ENCODE assay signal across 8 cellular contexts in genomic region chr1:226061793-226062557, GRCh38. TPM values are rescaled to one million over a fixed set of nuclear protein-coding genes. Genes with fewer than 3 reads are reported as not detected.
DNase-seq lines count a peak whose midpoint lies in the region; ATAC-seq and TF ChIP-seq lines count a peak whose summit lies in the region.

No MANE protein-coding gene starts in this region.

- peak overlapping the region; percentile 73 for H3K27ac Mint-ChIP-seq in activated CD4-positive, alpha-beta T cell treated with anti-CD3 and anti-CD28 coated beads for 36 hours

- H3K4me1 Mint-ChIP-seq in activated CD4-positive, alpha-beta T cell treated with anti-CD3 and anti-CD28 coated beads for 36 hours = peaks cover 27% of the 10 kb centered on the region

- H3K9me3 Mint-ChIP-seq in activated CD4-positive, alpha-beta T cell treated with anti-CD3 and anti-CD28 coated beads for 36 hours (ENCODE audit: low read depth) = no peaks in the 10 kb centered on the region

- CTCF ChIA-PET in BJ (lab: Yijun Ruan, JAX) = interaction anchor here (1.2 to 2.7 kb wide), 9 partner anchors 11 to 595 kb away, joined by 3 to 11 read pairs (median 5); no protein-coding TSS in a partner anchor
- CTCF ChIA-PET in activated CD4-positive, alpha-beta T cell treated with anti-CD3 and anti-CD28 coated beads for 36 hours (lab: Charles Lee) = interaction anchor here (0.6 to 1.3 kb wide), 6 partner anchors 38 to 284 kb away, joined by 3 to 6 read pairs (median 4); no protein-coding TSS in a partner anchor

- peaks cover 42% of the 10 kb centered on the region for H3K4me1 ChIP-seq in lower lobe of right lung

- TF ChIP-seq CTCF in BJ (IDR thresholded peaks at IDR 0.05; ENCODE audit: insufficient read depth, low read depth, low read length) (no peak), lower lobe of right lung (IDR thresholded peaks at IDR 0.05) (no peak)

- POLR2A ChIA-PET in BJ (lab: Charles Lee) = interaction anchor here (0.6 to 1.0 kb wide), 2 partner anchors 9 to 61 kb away, joined by 3 to 4 read pairs; no protein-coding TSS in a partner anchor
- POLR2A ChIA-PET in activated CD4-positive, alpha-beta T cell treated with anti-CD3 and anti-CD28 coated beads for 36 hours (lab: Charles Lee) = interaction anchor here (0.5 to 2.3 kb wide), 13 partner anchors 11 to 878 kb away, joined by 3 to 34 read pairs (median 4); partner anchors contain the start of genes COQ8A, PYCR2 and SDE2

- intact Hi-C loops in activated CD4-positive, alpha-beta T cell treated with anti-CD3 and anti-CD28 coated beads for 36 hours (cut with DNase I, micrococcal nuclease) = loop anchor here (1.0 to 10.0 kb wide), 16 partner anchors 48 to 673 kb away; partner anchors contain the start of genes ACBD3 (in 2 of the 2), SDE2 (in 2 of the 2), SRP9 (in 2 of the 2) and ITPKB (in 1 of the 2)
- intact Hi-C loops in lower lobe of right lung (cut with DNase I) = loop anchor here (5.0 kb wide), 1 partner anchor 60 kb away; no protein-coding TSS in a partner anchor

- H3K36me3 ChIP-seq in BJ (ENCODE audit: control insufficient read depth, insufficient read depth, low read length) (no peaks in the 10 kb centered on the region; the same call in 1 of the 2 replicates), lower lobe of right lung (peaks cover 26% of the 10 kb centered on the region)

- no peaks in the 10 kb centered on the region for H3K27me3 Mint-ChIP-seq in activated CD4-positive, alpha-beta T cell treated with anti-CD3 and anti-CD28 coated beads for 36 hours

- peaks cover 37% of the 10 kb centered on the region for H3K36me3 Mint-ChIP-seq in activated CD4-positive, alpha-beta T cell treated with anti-CD3 and anti-CD28 coated beads for 36 hours (ENCODE audit: low read depth)

- H3K4me3 Mint-ChIP-seq in activated CD4-positive, alpha-beta T cell treated with anti-CD3 and anti-CD28 coated beads for 36 hours = peak overlapping the region; percentile 97

- DNase-seq in BJ (ENCODE audit: low read depth) (no peak), NCI-H2107 treated with DMSO at 0.1 percent for 48 hours (lab: John Stamatoyannopoulos, UW; ENCODE audit: unreplicated experiment) (peak; percentile 38), lower lobe of right lung (peak; percentile 88)
- peak; percentile 59 for DNase-seq in activated CD4-positive, alpha-beta T cell treated with anti-CD3 and anti-CD28 coated beads for 36 hours
- DNase-seq in effector CD8-positive, alpha-beta T cell (lab: John Stamatoyannopoulos, UW) = peak; percentile 40
- DNase-seq in stimulated activated CD8-positive, alpha-beta memory T cell treated with anti-CD3 and anti-CD28 coated beads, Interleukin-4, amount 100 ng/mL, for 48 hours = peak; percentile 59

- ATAC-seq in GM18870 (IDR thresholded peaks at IDR 0.05; ENCODE audit: unreplicated experiment) (peak; percentile 31), HG03064 (IDR thresholded peaks at IDR 0.05; ENCODE audit: low read depth, unreplicated experiment) (peak; percentile 50), lower lobe of right lung (peak; percentile 76 to 86)
- peak; percentile 25 for ATAC-seq in activated CD4-positive, alpha-beta T cell treated with anti-CD3 and anti-CD28 coated beads for 36 hours

- no peaks in the 10 kb centered on the region for H3K27me3 ChIP-seq in BJ (ENCODE audit: control insufficient read depth, insufficient read depth, low read length)
- H3K27me3 ChIP-seq in lower lobe of right lung (ENCODE audit: low read depth) = no peaks in the 10 kb centered on the region

- peak overlapping the region; percentile 70 for H3K4me3 ChIP-seq in BJ (ENCODE audit: low read depth, low read length)
- H3K4me3 ChIP-seq in lower lobe of right lung = peak overlapping the region; percentile 73

- H3K9me3 ChIP-seq in lower lobe of right lung = no peaks in the 10 kb centered on the region

- peak overlapping the region; percentile 99 for H3K27ac ChIP-seq in lower lobe of right lung

RNA-seq across cellular contexts. Expression of gene H3-3A, which starts 0.5 kb away (rescaled TPM):
- polyA plus RNA-seq in BJ (2011; rRNA removed) = 164 and 168 TPM in 2 replicates
- polyA minus RNA-seq in BJ (2011; rRNA and poly(A)+ RNA removed) = 26.5 and 32.5 TPM in 2 replicates
- 100 to 1,000 TPM; 176 to 275 TPM for total RNA-seq in activated CD4-positive, alpha-beta T cell treated with anti-CD3 and anti-CD28 coated beads for 36 hours
- 504 TPM for total RNA-seq in lower lobe of right lung

Comparison
In these comparisons a context has a peak if more than half of its experiments do, and no peak if none do; other contexts are left out.
1. ATAC-seq: peak in every context shown above with its lines; median percentile 81 in lower lobe of right lung; 50 in HG03064; 31 in GM18870; 25 in activated CD4-positive, alpha-beta T cell treated with anti-CD3 and anti-CD28 coated beads for 36 hours.